ENCODE assay signal across 8 cellular contexts in genomic region chr19:57815247-57816075, GRCh38. TPM values are rescaled to one million over a fixed set of nuclear protein-coding genes. Genes with fewer than 3 reads are reported as not detected.
DNase-seq lines count a peak whose midpoint lies in the region; ATAC-seq and TF ChIP-seq lines count a peak whose summit lies in the region.

No MANE protein-coding gene starts in this region.

- H3K4me1 ChIP-seq in heart right ventricle (peaks cover 4 to 39% (median 25%) of the 10 kb centered on the region in 9 donors), body of pancreas (peaks cover 43% of the 10 kb centered on the region), mucosa of rectum (ENCODE audit: control insufficient read depth in 2 of 2, insufficient read depth in 2 of 2, low read length in 2 of 2) (peaks cover 13 to 23% of the 10 kb centered on the region in 2 donors), vagina (peaks cover 39% of the 10 kb centered on the region)

- H3K27ac ChIP-seq in heart right ventricle (peak overlapping the region in 9 of 10 donors; percentile 12 to 89 (median 81)), body of pancreas (peak overlapping the region; percentile 32 to 82 (median 73)), mucosa of rectum (ENCODE audit: low read depth in 2 of 2, low read length in 2 of 2) (peak overlapping the region in 1 of 2 donors; percentile 52), vagina (peak overlapping the region; percentile 75)

- H3K4me3 ChIP-seq in heart right ventricle = peak overlapping the region in 9 of 10 donors; percentile 69 to 92 (median 80)
- no peak overlapping the region for H3K4me3 ChIP-seq in body of pancreas
- H3K4me3 ChIP-seq in mucosa of rectum (ENCODE audit: low read length in 2 of 2) = peak overlapping the region; percentile 97 to 100
- H3K4me3 ChIP-seq in vagina = peak overlapping the region; percentile 77 to 84

- TF ChIP-seq CTCF in heart right ventricle (IDR thresholded peaks at IDR 0.05) (no peak), body of pancreas (IDR thresholded peaks at IDR 0.05) (no peak), vagina (IDR thresholded peaks at IDR 0.05) (no peak)

- ATAC-seq in heart right ventricle = no peak
- no peak for ATAC-seq in left cardiac atrium
- no peak for ATAC-seq in body of pancreas
- no peak for ATAC-seq in GM21390 (IDR thresholded peaks at IDR 0.05; ENCODE audit: unreplicated experiment)

- WGBS in heart right ventricle, 2 donors = 90 to 91% methylated on average over 17 of the region's 17 CpGs
- 45 to 51% methylated on average over 14 to 17 of the region's 17 CpGs for WGBS in body of pancreas, 2 donors

- H3K9me3 ChIP-seq in heart right ventricle (no peaks in the 10 kb centered on the region), body of pancreas (no peaks in the 10 kb centered on the region), mucosa of rectum (ENCODE audit: control insufficient read depth in 2 of 2, low read length in 2 of 2) (no peaks in the 10 kb centered on the region), vagina (no peaks in the 10 kb centered on the region)

- DNase-seq in heart right ventricle (no peak), left cardiac atrium (no peak), body of pancreas (peak in 1 of 4 donors; percentile 33), vagina (ENCODE audit: extremely low spot score in 2 of 2) (no peak), NCI-H146 (lab: John Stamatoyannopoulos, UW) (no peak)
- DNase-seq in activated CD8-positive, alpha-beta memory T cell treated with anti-CD3 and anti-CD28 coated beads, Interleukin-2, amount 50 U/mL, for 4 hours = no peak

- H3K36me3 ChIP-seq in heart right ventricle (peaks cover 0 to 25% (median 0%) of the 10 kb centered on the region in 9 donors), body of pancreas (replicated peaks in 1 of 2; ENCODE audit: insufficient read depth in 1 of 2, low read depth in 2 of 2) (no peaks in the 10 kb centered on the region), mucosa of rectum (ENCODE audit: control insufficient read depth in 2 of 2, insufficient read depth in 2 of 2, low read length in 2 of 2) (peaks cover 2 to 6% of the 10 kb centered on the region in 2 donors), vagina (no peaks in the 10 kb centered on the region)

- TF ChIP-seq POLR2A in body of pancreas (IDR thresholded peaks at IDR 0.05) = no peak
- TF ChIP-seq POLR2A in vagina (IDR thresholded peaks at IDR 0.05) = no peak

- H3K9ac ChIP-seq in mucosa of rectum (ENCODE audit: low read depth in 1 of 2, low read length in 2 of 2) = peak overlapping the region; percentile 89 to 94

- no peaks in the 10 kb centered on the region for H3K27me3 ChIP-seq in heart right ventricle
- H3K27me3 ChIP-seq in body of pancreas = no peaks in the 10 kb centered on the region
- H3K27me3 ChIP-seq in mucosa of rectum (ENCODE audit: control insufficient read depth in 2 of 2, insufficient read depth in 2 of 2, low read length in 2 of 2) = no peaks in the 10 kb centered on the region
- H3K27me3 ChIP-seq in vagina = no peaks in the 10 kb centered on the region

- intact Hi-C loops in heart right ventricle (cut with DNase I) (loop anchor here in 1 of 10 donors (5.0 kb wide), 1 partner anchor 68 kb away; the partner anchor contains the start of gene ZNF776), left cardiac atrium (cut with DNase I) (no loop called here), body of pancreas (cut with DNase I) (no loop called here), vagina (cut with DNase I) (no loop called here)

RNA-seq across cellular contexts. Expression of gene ZNF552, which starts 0.7 kb away (rescaled TPM):
- 1 to 10 TPM; 1.9 to 6.6 (median 2.7) TPM for total RNA-seq in heart right ventricle
- 1 to 10 TPM; 1.5 to 3.9 TPM for polyA plus RNA-seq in heart right ventricle
- 1 to 10 TPM; 3.3 to 4.6 TPM for total RNA-seq in left cardiac atrium
- total RNA-seq in body of pancreas = 10 to 100 TPM in 1 of 2 donors, 1 to 10 TPM in 1; 9.6 to 71.5 TPM
- 24.1 TPM for total RNA-seq in vagina

RNA-seq across cellular contexts. Expression of gene ZNF587B, which starts 14.6 kb away (rescaled TPM):
- total RNA-seq in heart right ventricle (1 to 10 TPM; 5.3 to 8.1 (median 7.1) TPM), left cardiac atrium (1 to 10 TPM; 5.9 to 8.7 TPM), body of pancreas (10 to 100 TPM; 18.7 to 36.6 TPM), vagina (17.9 TPM)
- 1 to 10 TPM; 1.3 to 7.5 TPM for polyA plus RNA-seq in heart right ventricle

RNA-seq across cellular contexts. Expression of gene ZNF587, which starts 34.2 kb away (rescaled TPM):
- total RNA-seq in heart right ventricle = 10 to 100 TPM; 16.0 to 24.8 (median 20.0) TPM
- 10 to 100 TPM in 1 of 2 donors, 1 to 10 TPM in 1; 4.2 to 39.1 TPM for polyA plus RNA-seq in heart right ventricle
- total RNA-seq in left cardiac atrium = 10 to 100 TPM; 18.6 to 20.9 TPM
- total RNA-seq in body of pancreas = 10 to 100 TPM; 13.7 to 20.1 TPM
- 17.7 TPM for total RNA-seq in vagina

RNA-seq across cellular contexts. Expression of gene ZNF586, which starts 46.0 kb away (rescaled TPM):
- total RNA-seq in heart right ventricle (10 to 100 TPM in 6 of 10 donors, 1 to 10 TPM in 4; 7.6 to 14.4 (median 11.0) TPM), left cardiac atrium (1 to 10 TPM; 9.3 to 9.5 TPM), body of pancreas (10 to 100 TPM in 1 of 2 donors, 1 to 10 TPM in 1; 4.2 to 33.6 TPM), vagina (24.3 TPM)
- polyA plus RNA-seq in heart right ventricle = 1 to 10 TPM; 6.7 to 8.8 TPM

Comparison
In these comparisons a context has a peak if more than half of its experiments do, and no peak if none do; other contexts are left out.
1. H3K4me3 ChIP-seq: peak in heart right ventricle (9 of 10), mucosa of rectum (2 of 2) and vagina (2 of 2); none in body of pancreas (0 of 2).